22 cellular contexts compared by ENCODE assay signal in genomic region chr1:33849206-33849605, GRCh38. TPM values are rescaled to one million over a fixed set of nuclear protein-coding genes. Genes with fewer than 3 reads are reported as not detected.
DNase-seq lines count a peak whose midpoint lies in the region; ATAC-seq, FAIRE-seq and TF ChIP-seq lines count a peak whose summit lies in the region.
"Had no signal": no experiment of that assay in that cellular context is flagged by ENCODE, and none has a peak within 500 bp of the region (broad histone marks: within the 10 kb centered on the region; RNA-seq: fewer than 3 reads in every experiment).

No MANE protein-coding gene starts in this region.

- H3K4me3 Mint-ChIP-seq in T-helper 2 cell treated with Interferon-gamma antibody and Interleukin-4, amounts not matched to agents 5 μg/mL and 100 μg/mL, for 36 hours: no peak overlapping the region

- no peaks in the 10 kb centered on the region for H3K79me2 ChIP-seq in H1 (ENCODE audit: control insufficient read depth in 1 of 2, insufficient read depth in 2 of 2, low read length in 2 of 2)

- no peak for TF ChIP-seq EP300 in H1 (IDR thresholded peaks at IDR 0.05; ENCODE audit: borderline replicate concordance in 1 of 2, low read depth in 2 of 2, low read length in 2 of 2)

- H3K27me3 Mint-ChIP-seq in T-helper 2 cell treated with Interferon-gamma antibody and Interleukin-4, amounts not matched to agents 5 μg/mL and 100 μg/mL, for 36 hours (ENCODE audit: low read depth): peaks cover 3% of the 10 kb centered on the region

- no peaks in the 10 kb centered on the region for H3K9me3 ChIP-seq in RWPE2 (ENCODE audit: severe bottlenecking)
- H3K9me3 ChIP-seq in H1 (ENCODE audit: insufficient read depth in 2 of 2, low read depth in 1 of 2, low read length in 1 of 2): no peaks in the 10 kb centered on the region

- no peaks in the 10 kb centered on the region for H3K9me3 Mint-ChIP-seq in T-helper 2 cell treated with Interferon-gamma antibody and Interleukin-4, amounts not matched to agents 5 μg/mL and 100 μg/mL, for 36 hours

- H3K79me1 ChIP-seq in H1 (ENCODE audit: low read depth, low read length): no peaks in the 10 kb centered on the region

- no peak overlapping the region for H2BK12ac ChIP-seq in H1 (ENCODE audit: low read depth, low read length)

- POLR2A ChIA-PET in H1 (lab: Charles Lee; ENCODE audit: partially characterized antibody): interaction anchor here (1.6 kb wide), 1 partner anchor 12 kb away, joined by 3 read pairs; no protein-coding TSS in a partner anchor

- H4K20me1 ChIP-seq in H1 (replicated peaks in 1 of 2; ENCODE audit: control insufficient read depth in 1 of 2, insufficient read depth in 2 of 2, low read length in 2 of 2): peaks cover 1 to 2% of the 10 kb centered on the region in 2 experiments

- H4K91ac ChIP-seq in H1 (replicated peaks; ENCODE audit: insufficient read length, low read length): no peak overlapping the region

- peak overlapping the region; percentile 44; the same call in 1 of the 2 replicates for H2BK5ac ChIP-seq in H1 (ENCODE audit: low read depth, low read length)

- peak; percentile 23 for DNase-seq in DMS53 (lab: John Stamatoyannopoulos, UW)
- no peak for DNase-seq in DMS53 treated with DMSO at 0.1 percent for 48 hours (lab: John Stamatoyannopoulos, UW; ENCODE audit: unreplicated experiment)
- DNase-seq in EH (ENCODE audit: low read depth): peak; percentile 13
- DNase-seq in RWPE2 (ENCODE audit: low spot score): no peak
- DNase-seq in H1 (ENCODE audit: low read depth in 1 of 2, low spot score in 2 of 2): no peak
- no peak for DNase-seq in T-helper 2 cell treated with Interferon-gamma antibody and Interleukin-4, amounts not matched to agents 5 μg/mL and 100 μg/mL, for 36 hours (ENCODE audit: low spot score)
- no peak for DNase-seq in NCI-H1105 (lab: John Stamatoyannopoulos, UW)
- DNase-seq in DMS79 treated with DMSO at 0.1 percent for 48 hours (lab: John Stamatoyannopoulos, UW): no peak
- DNase-seq: AML-193, GF-D8, NCI-H1417 treated with DMSO at 0.1 percent for 48 hours, NCI-H187 treated with DMSO at 0.1 percent for 48 hours, NCI-H2227 treated with DMSO at 0.1 percent for 48 hours, NCI-H524, PC-3, RPMI8226, SIG-M5 had no signal

- no peak overlapping the region; the same call in 1 of the 2 replicates for H2AK5ac ChIP-seq in H1 (ENCODE audit: low read depth, low read length)

- H3K4me3 ChIP-seq in RWPE2 (ENCODE audit: severe bottlenecking) (no peak overlapping the region), H1 (ENCODE audit: extremely low read depth in 1 of 4, insufficient read depth in 2 of 4, low read depth in 3 of 4, low read length in 4 of 4) (no peak overlapping the region)

- H3K27me3 ChIP-seq in RWPE2 (ENCODE audit: insufficient read depth, poor library complexity, severe bottlenecking) (no peaks in the 10 kb centered on the region), H1 (replicated peaks in 1 of 4; ENCODE audit: control insufficient read depth in 3 of 4, extremely low read depth in 1 of 4, insufficient read depth in 3 of 4, low read length in 3 of 4) (no peaks in the 10 kb centered on the region)

- H2AFZ ChIP-seq in H1 (ENCODE audit: low read length): no peak overlapping the region

- H4K5ac ChIP-seq in H1 (ENCODE audit: insufficient read length, low read depth, low read length): no peak overlapping the region

- H3K14ac ChIP-seq in H1 (ENCODE audit: insufficient read length): no peak overlapping the region

- H3K23ac ChIP-seq in H1 (ENCODE audit: insufficient read length): no peak overlapping the region

- no peak overlapping the region for H2BK20ac ChIP-seq in H1 (ENCODE audit: low read length)

- ATAC-seq in RWPE2 (ENCODE audit: low read depth): 0 out of 3 replicates have a peak, but pooled peaks have one; percentile 25
- ATAC-seq: PC-3 had no signal

- peak overlapping the region; percentile 48; the same call in 1 of the 2 replicates for H3K18ac ChIP-seq in H1 (ENCODE audit: extremely low read depth, low read length)

- H3K27ac Mint-ChIP-seq in T-helper 2 cell treated with Interferon-gamma antibody and Interleukin-4, amounts not matched to agents 5 μg/mL and 100 μg/mL, for 36 hours: no peak overlapping the region

- H3K9ac ChIP-seq in H1 (replicated peaks in 1 of 4; ENCODE audit: extremely low read depth in 1 of 4, low read depth in 3 of 4, low read length in 3 of 4): no peak overlapping the region
- H3K9ac ChIP-seq: KMS-11 had no signal

- H3K4me2 ChIP-seq in H1 (ENCODE audit: insufficient read depth in 1 of 2, low read depth in 2 of 2, low read length in 2 of 2): peak overlapping the region in 1 of 2 experiments; percentile 35; a peak in 2 of 4 replicates
- H3K4me2 ChIP-seq: KMS-11 had no signal

- no peaks in the 10 kb centered on the region for H3K36me3 ChIP-seq in RWPE2 (ENCODE audit: low read depth)
- H3K36me3 ChIP-seq in H1 (ENCODE audit: control insufficient read depth in 2 of 4, insufficient read depth in 4 of 4, low read length in 3 of 4): peaks cover 0 to 2% (median 0%) of the 10 kb centered on the region in 4 experiments; a peak in 2 of 8 replicates

- H3K4me1 ChIP-seq in RWPE2 (ENCODE audit: insufficient read depth, poor library complexity, severe bottlenecking) (no peaks in the 10 kb centered on the region), H1 (replicated peaks in 1 of 4; ENCODE audit: control insufficient read depth in 3 of 4, insufficient read depth in 4 of 4, low read length in 3 of 4) (peaks cover 4 to 36% (median 11%) of the 10 kb centered on the region in 4 experiments)

- no peak for TF ChIP-seq RAD21 in H1 (IDR thresholded peaks at IDR 0.05 in 1 of 2, conservative IDR thresholded peaks at IDR 0.05 in 1 of 2; ENCODE audit: low read depth in 2 of 2, low read length in 2 of 2)

- H3K36me3 Mint-ChIP-seq in T-helper 2 cell treated with Interferon-gamma antibody and Interleukin-4, amounts not matched to agents 5 μg/mL and 100 μg/mL, for 36 hours (ENCODE audit: low read depth): no peaks in the 10 kb centered on the region

- TF ChIP-seq POLR2A in H1 (IDR thresholded peaks at IDR 0.05; ENCODE audit: control extremely low read depth in 1 of 2, low read depth in 2 of 2, low read length in 2 of 2): no peak

- WGBS in H1 (ENCODE audit: extremely low coverage in 1 of 2, insufficient coverage in 1 of 2, insufficient read length in 1 of 2, insufficient replicate concordance in 2 of 2, low coverage in 1 of 2, low lambda C conversion rate in 2 of 2, missing lambda C conversion rate in 1 of 2), 2 experiments: 93% methylated on average over 1 of the region's 1 CpG; no CpG with 5 or more reads in 1 of the 2 experiments

- no peak overlapping the region for H2BK120ac ChIP-seq in H1 (replicated peaks; ENCODE audit: low read depth, low read length)

- no peak overlapping the region for H3K27ac ChIP-seq in RWPE2 (ENCODE audit: poor library complexity, severe bottlenecking)
- H3K27ac ChIP-seq in H1 (ENCODE audit: low read depth, low read length): no peak overlapping the region
- H3K27ac ChIP-seq: 22Rv1, C4-2B, KMS-11 had no signal

- CTCF ChIA-PET in H1 (lab: Charles Lee; ENCODE audit: partially characterized antibody): no interaction called here

- H3K56ac ChIP-seq in H1 (replicated peaks; ENCODE audit: insufficient read length, low read depth, low read length): no peak overlapping the region

- H2BK15ac ChIP-seq in H1 (ENCODE audit: low read length): no peak overlapping the region

- no peak for TF ChIP-seq CTCF in RWPE2 (IDR thresholded peaks at IDR 0.05; ENCODE audit: poor library complexity, severe bottlenecking)
- no peak for TF ChIP-seq CTCF in H1 (IDR thresholded peaks at IDR 0.05; ENCODE audit: control extremely low read depth in 1 of 3, insufficient read depth in 1 of 3, low read depth in 1 of 3, low read length in 3 of 3)

- 0 out of 2 replicates have a peak, but pooled peaks cover 1% of the 10 kb centered on the region for H3K23me2 ChIP-seq in H1 (ENCODE audit: low read depth, low read length)

- no peak for FAIRE-seq in H1 (lab: Jason Lieb, UNC)

- no peaks in the 10 kb centered on the region for H3K4me1 Mint-ChIP-seq in T-helper 2 cell treated with Interferon-gamma antibody and Interleukin-4, amounts not matched to agents 5 μg/mL and 100 μg/mL, for 36 hours (ENCODE audit: low read depth)

- no peak overlapping the region for H3K4ac ChIP-seq in H1 (replicated peaks; ENCODE audit: insufficient read length, low read depth, low read length)

- H4K8ac ChIP-seq in H1 (ENCODE audit: extremely low read depth, insufficient read depth, low read length): no peak overlapping the region

TF ChIP-seq in H1, 55 proteins besides CTCF, POLR2A, EP300 and RAD21:
- TF ChIP-seq HDAC6 (IDR thresholded peaks at IDR 0.05; ENCODE audit: low read depth, low read length) (no peak), TCF12 (IDR thresholded peaks at IDR 0.05; ENCODE audit: low read depth, low read length) (no peak), BACH1 (IDR thresholded peaks at IDR 0.05; ENCODE audit: low read length) (no peak), GABPA (IDR thresholded peaks at IDR 0.05; ENCODE audit: borderline replicate concordance, insufficient read depth, low read length) (no peak), RFX5 (IDR thresholded peaks at IDR 0.05; ENCODE audit: borderline replicate concordance, low read depth, low read length) (no peak)

RNA-seq across cellular contexts. Expression of gene HMGB4, which starts 14.7 kb away (rescaled TPM):
- total RNA-seq in H1 (2021; fragmentation: NEBNext Ultra II Directional; extraction: Animal tissue kit (Norgen Biotek cat#: 25700)): not detected in 2 replicates
- polyA plus RNA-seq in H1 (2011; rRNA removed): not detected in 2 replicates
- polyA plus RNA-seq in H1 (2011; cell fraction: cytosol; rRNA removed): not detected
- polyA plus RNA-seq in H1 (2011; cell fraction: nucleus; rRNA removed): not detected
- polyA plus RNA-seq in H1 (2012, experiment 1 of 2): not detected in 4 replicates
- polyA plus RNA-seq in H1 (2012, experiment 2 of 2): not detected
- polyA plus RNA-seq in H1 (2013, experiment 1 of 2): not detected
- polyA plus RNA-seq in H1 (2013, experiment 2 of 2): not detected
- polyA minus RNA-seq in H1 (2011; rRNA and poly(A)+ RNA removed): not detected in 2 replicates
- polyA minus RNA-seq in H1 (2011; cell fraction: cytosol; rRNA and poly(A)+ RNA removed): not detected
- polyA minus RNA-seq in H1 (2011; cell fraction: nucleus; rRNA and poly(A)+ RNA removed): not detected
- total RNA-seq: Daoy, H4, PC-3 had no signal

Comparison
In these comparisons a context has a peak if more than half of its experiments do, and no peak if none do; other contexts are left out.
1. DNase-seq: peak in DMS53 (single experiment) and EH (single experiment); none in DMS53 treated with DMSO at 0.1 percent for 48 hours (single experiment), RWPE2 (single experiment), H1 (0 of 2), T-helper 2 cell treated with Interferon-gamma antibody and Interleukin-4, amounts not matched to agents 5 μg/mL and 100 μg/mL, for 36 hours (single experiment), NCI-H1105 (single experiment) and DMS79 treated with DMSO at 0.1 percent for 48 hours (single experiment).